27 cellular contexts compared by ENCODE assay signal in genomic region chr13:24194447-24194846, GRCh38.
"Had no signal": no experiment of that assay in that cellular context is flagged by ENCODE, and none has a peak within 500 bp of the region (broad histone marks: within the 10 kb centered on the region; RNA-seq: fewer than 3 reads in every experiment).

No MANE protein-coding gene starts in this region.

- FAIRE-seq: colon, endometrium, frontal cortex, islet of Langerhans had no signal

- H3K27ac Mint-ChIP-seq: activated CD4-positive, alpha-beta memory T cell treated with anti-CD3 and anti-CD28 coated beads, Interleukin-2, amount 10 ng/mL, durations not matched to agents 7 days and 5 days; activated CD4-positive, alpha-beta T cell treated with anti-CD3 and anti-CD28 coated beads, Interleukin-2, amount 10 ng/mL, durations not matched to agents 7 days and 5 days; activated naive CD4-positive, alpha-beta T cell treated with anti-CD3 and anti-CD28 coated beads, Interleukin-2, amount 50 U/mL, for 24 hours; activated T-cell treated with anti-CD3 and anti-CD28 coated beads, Interleukin-2, amount 50 U/mL, for 24 hours; activated T-helper 17 cell treated with anti-CD3 and anti-CD28 coated beads, Interleukin-2, amount 50 U/mL, for 72 hours; naive thymus-derived CD4-positive, alpha-beta T cell; neural progenitor cell; stimulated activated naive B cell treated with anti-CD40 and anti-IgM and Interleukin-4, amounts not matched to agents 10 μg/mL and 1 μg/mL and 100 μg/mL, for 72 hours; T-helper 17 cell; WTC11 had no signal

- H3K4me1 Mint-ChIP-seq: activated naive CD4-positive, alpha-beta T cell treated with anti-CD3 and anti-CD28 coated beads, Interleukin-2, amount 50 U/mL, for 24 hours; activated T-helper 17 cell treated with anti-CD3 and anti-CD28 coated beads, Interleukin-2, amount 50 U/mL, for 72 hours had no signal

- H3K27me3 ChIP-seq: neural progenitor cell, stomach, thyroid gland, upper lobe of left lung, vagina had no signal

- ATAC-seq: activated T-helper 17 cell treated with anti-CD3 and anti-CD28 coated beads, Interleukin-2, amount 50 U/mL, for 72 hours; naive thymus-derived CD4-positive, alpha-beta T cell; sciatic nerve; stimulated activated naive B cell treated with anti-CD40 and anti-IgM and Interleukin-4, amounts not matched to agents 10 μg/mL and 1 μg/mL and 100 μg/mL, for 72 hours; T-helper 17 cell; WTC11 had no signal

- H3K4me1 ChIP-seq: vagina had no signal

- H3K4me2 ChIP-seq: neural progenitor cell had no signal

- H3K9me3 ChIP-seq: stomach, thyroid gland, upper lobe of left lung, vagina had no signal

- H2AFZ ChIP-seq: neural progenitor cell had no signal

- H3K9me3 Mint-ChIP-seq: activated CD4-positive, alpha-beta memory T cell treated with anti-CD3 and anti-CD28 coated beads, Interleukin-2, amount 10 ng/mL, durations not matched to agents 7 days and 5 days; activated CD4-positive, alpha-beta T cell treated with anti-CD3 and anti-CD28 coated beads, Interleukin-2, amount 10 ng/mL, durations not matched to agents 7 days and 5 days; activated naive CD4-positive, alpha-beta T cell treated with anti-CD3 and anti-CD28 coated beads, Interleukin-2, amount 50 U/mL, for 24 hours; activated T-cell treated with anti-CD3 and anti-CD28 coated beads, Interleukin-2, amount 50 U/mL, for 24 hours; activated T-helper 17 cell treated with anti-CD3 and anti-CD28 coated beads, Interleukin-2, amount 50 U/mL, for 72 hours; naive thymus-derived CD4-positive, alpha-beta T cell; stimulated activated naive B cell treated with anti-CD40 and anti-IgM and Interleukin-4, amounts not matched to agents 10 μg/mL and 1 μg/mL and 100 μg/mL, for 72 hours had no signal

- H3K27ac ChIP-seq: epithelial cell of prostate, neural progenitor cell, skin epidermis, stomach, thyroid gland, upper lobe of left lung, vagina had no signal

- DNase-seq: activated CD4-positive, alpha-beta memory T cell treated with anti-CD3 and anti-CD28 coated beads, Interleukin-2, amount 10 ng/mL, durations not matched to agents 7 days and 5 days; activated CD4-positive, alpha-beta T cell treated with anti-CD3 and anti-CD28 coated beads for 1 hour; activated CD4-positive, alpha-beta T cell treated with anti-CD3 and anti-CD28 coated beads, Interleukin-2, amount 10 ng/mL, durations not matched to agents 7 days and 5 days; activated CD8-positive, alpha-beta memory T cell treated with anti-CD3 and anti-CD28 coated beads, Interleukin-2, amount 50 U/mL, for 48 hours; activated T-cell treated with anti-CD3 and anti-CD28 coated beads, Interleukin-2, amount 50 U/mL, for 24 hours; dermis blood vessel endothelial cell; effector CD4-positive, alpha-beta T cell; midbrain; naive thymus-derived CD4-positive, alpha-beta T cell; occipital lobe; stimulated activated naive B cell treated with anti-CD40 and anti-IgM and Interleukin-4, amounts not matched to agents 10 μg/mL and 1 μg/mL and 100 μg/mL, for 72 hours; stomach; T-helper 17 cell; thyroid gland; upper lobe of left lung had no signal

- H3K36me3 ChIP-seq: neural progenitor cell, stomach, thyroid gland, upper lobe of left lung, vagina had no signal

- H3K4me3 ChIP-seq: neural progenitor cell, skin epidermis, stomach, thyroid gland, upper lobe of left lung, vagina had no signal

- H3K27me3 Mint-ChIP-seq: activated CD4-positive, alpha-beta memory T cell treated with anti-CD3 and anti-CD28 coated beads, Interleukin-2, amount 10 ng/mL, durations not matched to agents 7 days and 5 days; activated CD4-positive, alpha-beta T cell treated with anti-CD3 and anti-CD28 coated beads, Interleukin-2, amount 10 ng/mL, durations not matched to agents 7 days and 5 days; activated naive CD4-positive, alpha-beta T cell treated with anti-CD3 and anti-CD28 coated beads, Interleukin-2, amount 50 U/mL, for 24 hours; activated T-cell treated with anti-CD3 and anti-CD28 coated beads, Interleukin-2, amount 50 U/mL, for 24 hours; activated T-helper 17 cell treated with anti-CD3 and anti-CD28 coated beads, Interleukin-2, amount 50 U/mL, for 72 hours; stimulated activated naive B cell treated with anti-CD40 and anti-IgM and Interleukin-4, amounts not matched to agents 10 μg/mL and 1 μg/mL and 100 μg/mL, for 72 hours had no signal

- H3K9ac ChIP-seq: neural progenitor cell had no signal

- H3K4me3 Mint-ChIP-seq: activated CD4-positive, alpha-beta memory T cell treated with anti-CD3 and anti-CD28 coated beads, Interleukin-2, amount 10 ng/mL, durations not matched to agents 7 days and 5 days; activated CD4-positive, alpha-beta T cell treated with anti-CD3 and anti-CD28 coated beads, Interleukin-2, amount 10 ng/mL, durations not matched to agents 7 days and 5 days; activated naive CD4-positive, alpha-beta T cell treated with anti-CD3 and anti-CD28 coated beads, Interleukin-2, amount 50 U/mL, for 24 hours; activated T-cell treated with anti-CD3 and anti-CD28 coated beads, Interleukin-2, amount 50 U/mL, for 24 hours; activated T-helper 17 cell treated with anti-CD3 and anti-CD28 coated beads, Interleukin-2, amount 50 U/mL, for 72 hours; naive thymus-derived CD4-positive, alpha-beta T cell; neural progenitor cell; stimulated activated naive B cell treated with anti-CD40 and anti-IgM and Interleukin-4, amounts not matched to agents 10 μg/mL and 1 μg/mL and 100 μg/mL, for 72 hours; T-helper 17 cell; WTC11 had no signal

- H3K36me3 Mint-ChIP-seq: activated naive CD4-positive, alpha-beta T cell treated with anti-CD3 and anti-CD28 coated beads, Interleukin-2, amount 50 U/mL, for 24 hours; stimulated activated naive B cell treated with anti-CD40 and anti-IgM and Interleukin-4, amounts not matched to agents 10 μg/mL and 1 μg/mL and 100 μg/mL, for 72 hours had no signal
